Comparison of ENCODE assay signal across 1 cellular context in the genomic region with DNA sequence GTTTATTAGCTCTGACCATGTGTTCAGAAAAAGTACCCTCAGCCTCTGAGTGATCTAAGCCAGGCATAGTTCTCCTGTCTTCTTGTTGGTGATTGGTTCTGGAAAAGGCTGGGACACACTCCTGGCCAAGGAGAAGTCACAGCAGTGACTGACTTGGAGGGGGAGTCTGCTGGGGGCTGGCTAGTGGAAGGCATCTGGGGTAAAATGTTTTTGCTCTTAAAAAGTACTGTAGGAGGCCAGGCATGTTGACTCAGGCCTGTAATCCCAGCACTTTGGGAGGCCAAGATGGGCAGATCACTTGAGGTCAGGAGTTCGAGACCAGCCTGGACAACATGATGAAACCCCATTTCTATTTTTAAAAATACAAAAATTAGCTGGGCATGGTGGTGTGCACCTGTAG.
TF ChIP-seq lines count a peak whose summit lies in the region.

No MANE protein-coding gene starts in this region.

TF ChIP-seq in GM12878, 131 proteins besides CTCF, POLR2A, EP300 and RAD21:
- TF ChIP-seq, protein P1, sequence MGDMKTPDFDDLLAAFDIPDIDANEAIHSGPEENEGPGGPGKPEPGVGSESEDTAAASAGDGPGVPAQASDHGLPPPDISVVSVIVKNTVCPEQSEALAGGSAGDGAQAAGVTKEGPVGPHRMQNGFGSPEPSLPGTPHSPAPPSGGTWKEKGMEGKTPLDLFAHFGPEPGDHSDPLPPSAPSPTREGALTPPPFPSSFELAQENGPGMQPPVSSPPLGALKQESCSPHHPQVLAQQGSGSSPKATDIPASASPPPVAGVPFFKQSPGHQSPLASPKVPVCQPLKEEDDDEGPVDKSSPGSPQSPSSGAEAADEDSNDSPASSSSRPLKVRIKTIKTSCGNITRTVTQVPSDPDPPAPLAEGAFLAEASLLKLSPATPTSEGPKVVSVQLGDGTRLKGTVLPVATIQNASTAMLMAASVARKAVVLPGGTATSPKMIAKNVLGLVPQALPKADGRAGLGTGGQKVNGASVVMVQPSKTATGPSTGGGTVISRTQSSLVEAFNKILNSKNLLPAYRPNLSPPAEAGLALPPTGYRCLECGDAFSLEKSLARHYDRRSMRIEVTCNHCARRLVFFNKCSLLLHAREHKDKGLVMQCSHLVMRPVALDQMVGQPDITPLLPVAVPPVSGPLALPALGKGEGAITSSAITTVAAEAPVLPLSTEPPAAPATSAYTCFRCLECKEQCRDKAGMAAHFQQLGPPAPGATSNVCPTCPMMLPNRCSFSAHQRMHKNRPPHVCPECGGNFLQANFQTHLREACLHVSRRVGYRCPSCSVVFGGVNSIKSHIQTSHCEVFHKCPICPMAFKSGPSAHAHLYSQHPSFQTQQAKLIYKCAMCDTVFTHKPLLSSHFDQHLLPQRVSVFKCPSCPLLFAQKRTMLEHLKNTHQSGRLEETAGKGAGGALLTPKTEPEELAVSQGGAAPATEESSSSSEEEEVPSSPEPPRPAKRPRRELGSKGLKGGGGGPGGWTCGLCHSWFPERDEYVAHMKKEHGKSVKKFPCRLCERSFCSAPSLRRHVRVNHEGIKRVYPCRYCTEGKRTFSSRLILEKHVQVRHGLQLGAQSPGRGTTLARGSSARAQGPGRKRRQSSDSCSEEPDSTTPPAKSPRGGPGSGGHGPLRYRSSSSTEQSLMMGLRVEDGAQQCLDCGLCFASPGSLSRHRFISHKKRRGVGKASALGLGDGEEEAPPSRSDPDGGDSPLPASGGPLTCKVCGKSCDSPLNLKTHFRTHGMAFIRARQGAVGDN (IDR thresholded peaks at IDR 0.05), result 0 out of 2 replicates have a peak, but pooled peaks have one; percentile 8
- TF ChIP-seq IRF4 (IDR thresholded peaks at IDR 0.05; ENCODE audit: low read depth, low read length), result no peak
- no peak for TF ChIP-seq NFIC (IDR thresholded peaks at IDR 0.05; ENCODE audit: low read depth, low read length)
